1 cellular context compared by ENCODE assay signal in the genomic region with DNA sequence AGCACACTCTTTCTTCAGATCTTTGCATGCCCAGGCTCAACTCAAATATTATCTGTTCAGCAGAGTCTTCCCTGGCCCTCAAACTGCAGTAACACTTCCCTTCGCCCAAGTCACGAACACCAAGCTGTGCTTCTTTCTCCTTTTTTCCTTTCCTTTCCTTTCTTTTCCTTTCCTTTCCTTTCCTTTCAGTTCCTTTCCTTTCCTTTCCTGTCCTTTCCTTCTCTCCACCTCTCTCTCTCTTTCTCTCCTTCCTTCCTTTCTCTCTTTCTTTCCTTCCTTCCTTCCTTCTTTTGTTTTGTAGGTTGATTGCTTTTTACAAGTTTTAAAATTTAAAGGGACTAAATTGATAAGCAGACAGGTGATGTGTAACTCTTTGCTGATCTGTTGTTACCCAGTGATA.
TF ChIP-seq lines count a peak whose summit lies in the region.

No MANE protein-coding gene starts in this region.

TF ChIP-seq in K562, 482 proteins besides CTCF, POLR2A, EP300 and RAD21:
- TF ChIP-seq, protein P1, sequence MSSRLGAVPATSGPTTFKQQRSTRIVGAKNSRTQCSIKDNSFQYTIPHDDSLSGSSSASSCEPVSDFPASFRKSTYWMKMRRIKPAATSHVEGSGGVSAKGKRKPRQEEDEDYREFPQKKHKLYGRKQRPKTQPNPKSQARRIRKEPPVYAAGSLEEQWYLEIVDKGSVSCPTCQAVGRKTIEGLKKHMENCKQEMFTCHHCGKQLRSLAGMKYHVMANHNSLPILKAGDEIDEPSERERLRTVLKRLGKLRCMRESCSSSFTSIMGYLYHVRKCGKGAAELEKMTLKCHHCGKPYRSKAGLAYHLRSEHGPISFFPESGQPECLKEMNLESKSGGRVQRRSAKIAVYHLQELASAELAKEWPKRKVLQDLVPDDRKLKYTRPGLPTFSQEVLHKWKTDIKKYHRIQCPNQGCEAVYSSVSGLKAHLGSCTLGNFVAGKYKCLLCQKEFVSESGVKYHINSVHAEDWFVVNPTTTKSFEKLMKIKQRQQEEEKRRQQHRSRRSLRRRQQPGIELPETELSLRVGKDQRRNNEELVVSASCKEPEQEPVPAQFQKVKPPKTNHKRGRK (tag; IDR thresholded peaks at IDR 0.05) = peak; percentile 72
- TF ChIP-seq LARP7 (IDR thresholded peaks at IDR 0.05) (no peak), XRCC4 (IDR thresholded peaks at IDR 0.05; ENCODE audit: extremely low read depth, insufficient read depth, insufficient read length) (no peak)
- TF ChIP-seq, protein P2, sequence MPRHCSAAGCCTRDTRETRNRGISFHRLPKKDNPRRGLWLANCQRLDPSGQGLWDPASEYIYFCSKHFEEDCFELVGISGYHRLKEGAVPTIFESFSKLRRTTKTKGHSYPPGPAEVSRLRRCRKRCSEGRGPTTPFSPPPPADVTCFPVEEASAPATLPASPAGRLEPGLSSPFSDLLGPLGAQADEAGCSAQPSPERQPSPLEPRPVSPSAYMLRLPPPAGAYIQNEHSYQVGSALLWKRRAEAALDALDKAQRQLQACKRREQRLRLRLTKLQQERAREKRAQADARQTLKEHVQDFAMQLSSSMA (CRISPR knock-in tag; IDR thresholded peaks at IDR 0.05) = no peak
- TF ChIP-seq, protein P3, sequence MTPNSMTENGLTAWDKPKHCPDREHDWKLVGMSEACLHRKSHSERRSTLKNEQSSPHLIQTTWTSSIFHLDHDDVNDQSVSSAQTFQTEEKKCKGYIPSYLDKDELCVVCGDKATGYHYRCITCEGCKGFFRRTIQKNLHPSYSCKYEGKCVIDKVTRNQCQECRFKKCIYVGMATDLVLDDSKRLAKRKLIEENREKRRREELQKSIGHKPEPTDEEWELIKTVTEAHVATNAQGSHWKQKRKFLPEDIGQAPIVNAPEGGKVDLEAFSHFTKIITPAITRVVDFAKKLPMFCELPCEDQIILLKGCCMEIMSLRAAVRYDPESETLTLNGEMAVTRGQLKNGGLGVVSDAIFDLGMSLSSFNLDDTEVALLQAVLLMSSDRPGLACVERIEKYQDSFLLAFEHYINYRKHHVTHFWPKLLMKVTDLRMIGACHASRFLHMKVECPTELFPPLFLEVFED (CRISPR knock-in tag; conservative IDR thresholded peaks at IDR 0.05) = 0 out of 2 replicates have a peak, but pooled peaks have one; percentile 9
TF ChIP-seq in K562: peak in this region for 2.
